In the genomic region with DNA sequence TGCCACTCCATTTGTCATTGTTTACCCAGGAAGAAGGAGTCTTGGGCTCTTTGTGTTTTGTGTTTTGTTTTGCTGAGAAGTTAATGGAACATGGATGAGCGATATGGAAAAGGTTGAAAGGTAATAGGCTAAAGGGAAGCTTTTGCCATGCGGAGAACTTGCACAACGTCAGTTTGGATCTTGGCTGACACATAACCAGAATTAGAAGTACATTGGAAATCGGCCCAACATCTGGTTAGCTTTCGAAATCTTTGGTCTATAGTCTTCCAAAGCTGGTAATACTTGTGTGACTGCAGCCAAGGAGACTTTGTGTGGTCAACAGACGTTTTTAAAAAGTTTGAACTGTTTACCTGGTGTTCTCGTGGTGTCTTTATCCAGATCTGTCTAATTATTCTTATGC, we compare ENCODE assay signal across 2 cellular contexts.
TF ChIP-seq lines count a peak whose summit lies in the region.

No MANE protein-coding gene starts in this region.

TF ChIP-seq in liver, 16 proteins besides CTCF, POLR2A, EP300 and RAD21 (continued from another document):
- no peak for TF ChIP-seq FOXA1 (IDR thresholded peaks at IDR 0.05)
- TF ChIP-seq, protein P1, sequence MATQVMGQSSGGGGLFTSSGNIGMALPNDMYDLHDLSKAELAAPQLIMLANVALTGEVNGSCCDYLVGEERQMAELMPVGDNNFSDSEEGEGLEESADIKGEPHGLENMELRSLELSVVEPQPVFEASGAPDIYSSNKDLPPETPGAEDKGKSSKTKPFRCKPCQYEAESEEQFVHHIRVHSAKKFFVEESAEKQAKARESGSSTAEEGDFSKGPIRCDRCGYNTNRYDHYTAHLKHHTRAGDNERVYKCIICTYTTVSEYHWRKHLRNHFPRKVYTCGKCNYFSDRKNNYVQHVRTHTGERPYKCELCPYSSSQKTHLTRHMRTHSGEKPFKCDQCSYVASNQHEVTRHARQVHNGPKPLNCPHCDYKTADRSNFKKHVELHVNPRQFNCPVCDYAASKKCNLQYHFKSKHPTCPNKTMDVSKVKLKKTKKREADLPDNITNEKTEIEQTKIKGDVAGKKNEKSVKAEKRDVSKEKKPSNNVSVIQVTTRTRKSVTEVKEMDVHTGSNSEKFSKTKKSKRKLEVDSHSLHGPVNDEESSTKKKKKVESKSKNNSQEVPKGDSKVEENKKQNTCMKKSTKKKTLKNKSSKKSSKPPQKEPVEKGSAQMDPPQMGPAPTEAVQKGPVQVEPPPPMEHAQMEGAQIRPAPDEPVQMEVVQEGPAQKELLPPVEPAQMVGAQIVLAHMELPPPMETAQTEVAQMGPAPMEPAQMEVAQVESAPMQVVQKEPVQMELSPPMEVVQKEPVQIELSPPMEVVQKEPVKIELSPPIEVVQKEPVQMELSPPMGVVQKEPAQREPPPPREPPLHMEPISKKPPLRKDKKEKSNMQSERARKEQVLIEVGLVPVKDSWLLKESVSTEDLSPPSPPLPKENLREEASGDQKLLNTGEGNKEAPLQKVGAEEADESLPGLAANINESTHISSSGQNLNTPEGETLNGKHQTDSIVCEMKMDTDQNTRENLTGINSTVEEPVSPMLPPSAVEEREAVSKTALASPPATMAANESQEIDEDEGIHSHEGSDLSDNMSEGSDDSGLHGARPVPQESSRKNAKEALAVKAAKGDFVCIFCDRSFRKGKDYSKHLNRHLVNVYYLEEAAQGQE (IDR thresholded peaks at IDR 0.05), result no peak
- TF ChIP-seq RXRA (IDR thresholded peaks at IDR 0.05), result peak; percentile 12 to 69

TF ChIP-seq in HepG2, 621 proteins besides CTCF, POLR2A, EP300 and RAD21 (continued from another document):
- TF ChIP-seq HBP1 (CRISPR knock-in tag; IDR thresholded peaks at IDR 0.05; ENCODE audit: low read depth) (no peak), MED8 (CRISPR knock-in tag; IDR thresholded peaks at IDR 0.05; ENCODE audit: insufficient replicate concordance) (no peak), KLF9 (CRISPR knock-in tag; IDR thresholded peaks at IDR 0.05; ENCODE audit: low read depth) (no peak), ZBTB49 (CRISPR knock-in tag; IDR thresholded peaks at IDR 0.05; ENCODE audit: borderline replicate concordance) (no peak), ZNF614 (CRISPR knock-in tag; IDR thresholded peaks at IDR 0.05; ENCODE audit: borderline replicate concordance) (no peak), ZNF510 (CRISPR knock-in tag; IDR thresholded peaks at IDR 0.05; ENCODE audit: low read depth) (no peak), ZNF550 (CRISPR knock-in tag; IDR thresholded peaks at IDR 0.05; ENCODE audit: borderline replicate concordance) (no peak)
- TF ChIP-seq, protein P2, sequence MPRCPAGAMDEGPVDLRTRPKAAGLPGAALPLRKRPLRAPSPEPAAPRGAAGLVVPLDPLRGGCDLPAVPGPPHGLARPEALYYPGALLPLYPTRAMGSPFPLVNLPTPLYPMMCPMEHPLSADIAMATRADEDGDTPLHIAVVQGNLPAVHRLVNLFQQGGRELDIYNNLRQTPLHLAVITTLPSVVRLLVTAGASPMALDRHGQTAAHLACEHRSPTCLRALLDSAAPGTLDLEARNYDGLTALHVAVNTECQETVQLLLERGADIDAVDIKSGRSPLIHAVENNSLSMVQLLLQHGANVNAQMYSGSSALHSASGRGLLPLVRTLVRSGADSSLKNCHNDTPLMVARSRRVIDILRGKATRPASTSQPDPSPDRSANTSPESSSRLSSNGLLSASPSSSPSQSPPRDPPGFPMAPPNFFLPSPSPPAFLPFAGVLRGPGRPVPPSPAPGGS (CRISPR knock-in tag; IDR thresholded peaks at IDR 0.05), result no peak
TF ChIP-seq in HepG2: peak in this region for 0.
